8 cellular contexts compared by ENCODE assay signal in the genomic region with DNA sequence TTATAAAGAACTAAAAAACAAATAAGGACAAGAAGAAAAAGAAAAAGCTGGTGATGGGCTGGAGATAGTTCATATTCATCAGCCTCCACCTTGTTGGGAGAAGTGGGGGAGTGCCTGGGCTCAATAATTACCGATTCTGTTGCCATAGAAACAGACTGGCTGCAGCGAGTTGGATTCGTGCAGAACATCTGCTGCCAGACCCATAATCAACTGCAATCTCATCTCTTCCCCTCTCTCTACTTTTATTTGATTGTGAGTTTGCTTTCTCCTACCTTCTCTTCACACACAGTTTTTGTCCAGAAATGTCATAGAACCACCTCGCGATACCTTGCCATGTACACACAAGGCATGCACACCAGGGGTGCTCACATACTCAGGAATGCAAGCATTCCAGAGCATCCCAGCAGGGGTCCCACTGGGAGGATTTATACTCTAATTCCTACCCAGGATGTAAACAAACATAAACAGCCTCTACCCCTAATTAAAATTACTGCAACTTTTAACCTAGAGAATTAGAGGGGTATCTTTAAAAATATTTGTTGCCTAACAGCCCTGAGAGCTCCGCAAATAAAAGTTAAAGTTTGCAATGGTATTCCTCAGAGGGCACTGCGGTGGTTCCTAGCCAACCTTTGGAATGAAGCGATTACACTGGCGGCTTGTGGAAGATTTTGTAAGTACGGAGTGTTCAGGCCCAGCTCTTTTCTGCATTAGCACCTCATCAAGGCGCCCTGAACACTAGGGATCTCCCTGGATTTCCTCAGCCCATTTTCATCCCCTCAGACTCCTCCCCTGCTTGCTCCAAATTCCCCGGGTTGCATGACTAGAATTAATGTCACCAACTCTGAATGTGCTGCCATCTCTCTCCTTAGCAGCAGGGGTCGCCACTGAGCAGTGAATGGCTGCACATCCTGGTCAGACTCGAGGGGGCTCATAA.
DNase-seq lines count a peak whose midpoint lies in the region; ATAC-seq, FAIRE-seq and TF ChIP-seq lines count a peak whose summit lies in the region.

No MANE protein-coding gene starts in this region.

- TF ChIP-seq CTCF in osteoblast (IDR thresholded peaks at IDR 0.05; ENCODE audit: extremely low read depth, low read depth, low read length) (peak; percentile 93), upper lobe of left lung (IDR thresholded peaks at IDR 0.05) (peak; percentile 71 to 83 (median 80))

- H3K9me3 ChIP-seq in osteoblast (ENCODE audit: low read depth, low read length), result no peaks in the 10 kb centered on the region
- no peaks in the 10 kb centered on the region for H3K9me3 ChIP-seq in upper lobe of left lung

- H3K4me3 ChIP-seq in osteoblast (ENCODE audit: insufficient read depth, low read length) (no peak overlapping the region), upper lobe of left lung (no peak overlapping the region)

- WGBS in upper lobe of left lung, 2 donors, result 54 to 55% methylated on average over 14 of the region's 14 CpGs

- FAIRE-seq in G401.6 (lab: Jason Lieb, UNC), result peak; percentile 84
- FAIRE-seq in RCC 7860 (lab: Jason Lieb, UNC), result no peak

- no peaks in the 10 kb centered on the region for H3K4me1 ChIP-seq in osteoblast (ENCODE audit: insufficient read depth, low read length)
- peaks cover 7 to 27% (median 16%) of the 10 kb centered on the region in 4 donors for H3K4me1 ChIP-seq in upper lobe of left lung

- H3K36me3 ChIP-seq in osteoblast (ENCODE audit: insufficient read depth, low read length), result no peaks in the 10 kb centered on the region
- no peaks in the 10 kb centered on the region for H3K36me3 ChIP-seq in upper lobe of left lung

- no peak for TF ChIP-seq POLR2A in upper lobe of left lung (IDR thresholded peaks at IDR 0.05)

- no peak overlapping the region for H3K27ac ChIP-seq in osteoblast (ENCODE audit: low read depth, low read length)
- no peak overlapping the region for H3K27ac ChIP-seq in upper lobe of left lung

- no peak overlapping the region for H3K4me2 ChIP-seq in osteoblast (ENCODE audit: insufficient read depth, low read length)

- ATAC-seq in upper lobe of left lung (ENCODE audit: low FRiP score in 2 of 2), result peak; percentile 83
- no peak for ATAC-seq in GM19351 (IDR thresholded peaks at IDR 0.05; ENCODE audit: unreplicated experiment)

- no peaks in the 10 kb centered on the region for H3K79me2 ChIP-seq in osteoblast (ENCODE audit: insufficient read depth, low read length)

- no peaks in the 10 kb centered on the region for H4K20me1 ChIP-seq in osteoblast (ENCODE audit: insufficient read depth, low read length)

- peak; percentile 26 for DNase-seq in HS-5 (ENCODE audit: low read depth)
- peak; percentile 40 for DNase-seq in RCC 7860 (ENCODE audit: low spot score)
- DNase-seq in activated effector memory CD4-positive, alpha-beta T cell treated with anti-CD3 and anti-CD28 coated beads, Interleukin-2, amount 50 U/mL, for 16 hours, result peak; percentile 83
- peak; percentile 44 for DNase-seq in foreskin melanocyte
- DNase-seq in osteoblast (ENCODE audit: insufficient read length, low spot score, missing footprints), result peak; percentile 87
- DNase-seq in upper lobe of left lung, result peak in 1 of 2 donors; percentile 67

- TF ChIP-seq EP300 in upper lobe of left lung (IDR thresholded peaks at IDR 0.05), result no peak

- H3K27me3 ChIP-seq in osteoblast (ENCODE audit: insufficient read depth, low read length), result peaks cover 10% of the 10 kb centered on the region
- H3K27me3 ChIP-seq in upper lobe of left lung, result no peaks in the 10 kb centered on the region

- no peak overlapping the region for H2AFZ ChIP-seq in osteoblast (ENCODE audit: low read length)
